1 cellular context compared by ENCODE assay signal in the genomic region with DNA sequence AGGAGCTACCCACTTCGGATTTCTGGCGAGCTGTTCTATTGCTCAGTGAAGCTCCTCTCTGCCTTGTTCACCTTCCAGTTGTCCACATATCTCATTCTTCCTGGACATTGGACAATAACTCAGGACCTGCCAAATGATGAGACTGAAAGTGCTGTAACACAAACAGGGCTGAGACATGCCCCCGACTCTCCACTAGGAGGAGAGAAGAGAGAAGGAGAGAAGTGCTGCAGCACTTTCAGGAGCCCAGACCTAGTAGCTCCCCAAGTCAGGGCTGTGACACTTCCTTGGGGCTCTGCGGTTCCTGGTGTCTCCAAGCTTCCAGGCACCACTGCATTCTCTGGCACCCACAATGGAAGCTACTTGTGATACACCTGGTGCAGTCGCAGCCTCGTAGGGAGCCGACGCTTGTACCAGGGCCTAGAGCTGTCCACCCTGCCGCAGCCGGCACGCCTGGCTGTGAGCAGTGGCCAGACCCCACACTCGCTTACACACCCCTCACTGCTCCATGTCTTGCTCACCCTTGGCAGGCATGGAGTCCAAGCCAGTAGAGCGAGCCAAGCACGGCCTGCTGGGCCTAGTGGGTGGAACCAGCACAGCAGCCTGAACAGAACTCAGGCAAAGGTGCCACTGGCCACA.
TF ChIP-seq lines count a peak whose summit lies in the region.

No MANE protein-coding gene starts in this region.

TF ChIP-seq in GM23338, 12 proteins besides CTCF, POLR2A, EP300 and RAD21 (continued from another document):
- no peak for TF ChIP-seq EZH2 (IDR thresholded peaks at IDR 0.05; ENCODE audit: low read depth, unreplicated experiment)
- TF ChIP-seq POLR2AphosphoS5 (IDR thresholded peaks at IDR 0.05; ENCODE audit: low read depth): no peak
- TF ChIP-seq ZNF331 (CRISPR knock-in tag; IDR thresholded peaks at IDR 0.05; ENCODE audit: low read depth): no peak
